ENCODE assay signal across 1 cellular context in the genomic region with DNA sequence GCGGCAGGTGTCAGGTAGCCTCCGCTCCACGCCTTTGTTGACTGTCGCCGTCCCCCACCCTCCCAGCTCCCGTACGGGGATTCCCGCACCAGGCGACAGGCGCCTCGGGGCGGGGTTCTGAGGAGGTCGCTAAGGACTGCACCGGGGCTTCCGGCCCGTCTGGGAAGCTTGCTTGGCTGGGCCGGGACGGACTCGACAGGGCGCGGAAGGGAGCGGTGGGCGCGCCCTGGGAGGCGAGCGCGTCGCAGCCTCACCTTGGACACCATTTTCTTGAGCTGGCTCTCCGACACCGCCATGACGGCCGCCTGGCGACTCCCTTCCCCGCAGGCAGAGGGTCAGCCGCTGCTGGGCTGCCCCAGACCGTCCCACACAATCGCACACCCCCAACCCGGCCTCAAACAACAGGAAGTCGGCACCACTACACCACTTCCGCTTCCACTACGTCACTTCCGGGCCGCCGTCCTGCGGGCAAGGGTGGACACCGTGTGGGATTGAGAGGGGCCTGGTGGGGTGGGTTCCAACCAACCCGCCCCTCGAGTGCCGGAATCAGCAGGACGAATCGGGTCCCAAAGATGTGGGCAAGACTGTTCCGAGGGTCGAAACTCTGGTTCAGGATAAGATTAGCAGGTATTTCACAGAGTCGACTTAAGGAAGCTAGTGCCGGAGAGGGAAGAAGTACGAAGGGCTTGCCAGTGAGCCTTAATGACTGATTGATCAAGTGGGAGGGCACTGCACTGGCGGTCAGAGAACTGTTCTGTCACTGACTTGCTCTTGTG.
A peak's percentile ranks its signal among the peaks of the same experiment; 100 is the strongest.
TF ChIP-seq lines count a peak whose summit lies in the region.

TSS of gene TSG101 (minus strand) at position 422 of the 776 bp plus-strand sequence. CDS start at position 296, 126 bp downstream.

TF ChIP-seq in K562, 482 proteins besides CTCF, POLR2A, EP300 and RAD21 (continued from another document and continues in another):
- TF ChIP-seq, protein P1, sequence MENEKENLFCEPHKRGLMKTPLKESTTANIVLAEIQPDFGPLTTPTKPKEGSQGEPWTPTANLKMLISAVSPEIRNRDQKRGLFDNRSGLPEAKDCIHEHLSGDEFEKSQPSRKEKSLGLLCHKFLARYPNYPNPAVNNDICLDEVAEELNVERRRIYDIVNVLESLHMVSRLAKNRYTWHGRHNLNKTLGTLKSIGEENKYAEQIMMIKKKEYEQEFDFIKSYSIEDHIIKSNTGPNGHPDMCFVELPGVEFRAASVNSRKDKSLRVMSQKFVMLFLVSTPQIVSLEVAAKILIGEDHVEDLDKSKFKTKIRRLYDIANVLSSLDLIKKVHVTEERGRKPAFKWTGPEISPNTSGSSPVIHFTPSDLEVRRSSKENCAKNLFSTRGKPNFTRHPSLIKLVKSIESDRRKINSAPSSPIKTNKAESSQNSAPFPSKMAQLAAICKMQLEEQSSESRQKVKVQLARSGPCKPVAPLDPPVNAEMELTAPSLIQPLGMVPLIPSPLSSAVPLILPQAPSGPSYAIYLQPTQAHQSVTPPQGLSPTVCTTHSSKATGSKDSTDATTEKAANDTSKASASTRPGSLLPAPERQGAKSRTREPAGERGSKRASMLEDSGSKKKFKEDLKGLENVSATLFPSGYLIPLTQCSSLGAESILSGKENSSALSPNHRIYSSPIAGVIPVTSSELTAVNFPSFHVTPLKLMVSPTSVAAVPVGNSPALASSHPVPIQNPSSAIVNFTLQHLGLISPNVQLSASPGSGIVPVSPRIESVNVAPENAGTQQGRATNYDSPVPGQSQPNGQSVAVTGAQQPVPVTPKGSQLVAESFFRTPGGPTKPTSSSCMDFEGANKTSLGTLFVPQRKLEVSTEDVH (IDR thresholded peaks at IDR 0.05; ENCODE audit: low read depth, partially characterized antibody) = peak; percentile 95
- TF ChIP-seq TCF3 (CRISPR knock-in tag; IDR thresholded peaks at IDR 0.05) (no peak; the same call in 1 of the 2 replicates), ZNF395 (CRISPR knock-in tag; IDR thresholded peaks at IDR 0.05) (peak; percentile 87; the same call in 1 of the 2 replicates), DNMT1 (IDR thresholded peaks at IDR 0.05) (no peak), ARHGAP35 (IDR thresholded peaks at IDR 0.05; ENCODE audit: partially characterized antibody) (no peak), CTCFL (IDR thresholded peaks at IDR 0.05; ENCODE audit: borderline replicate concordance, insufficient read depth, low read depth, low read length, poor library complexity, severe bottlenecking) (no peak), MBD2 (IDR thresholded peaks at IDR 0.05; ENCODE audit: borderline replicate concordance, low read depth) (peak; percentile 84), HEY1 (CRISPR knock-in tag; IDR thresholded peaks at IDR 0.05; ENCODE audit: borderline replicate concordance) (no peak), RBFOX2 (IDR thresholded peaks at IDR 0.05; ENCODE audit: low read depth, low read length) (peak; percentile 98), NFE2 (IDR thresholded peaks at IDR 0.05; ENCODE audit: low read depth) (no peak), FOS (IDR thresholded peaks at IDR 0.05; ENCODE audit: extremely low read depth, insufficient read length) (no peak), CREB5 (CRISPR knock-in tag; IDR thresholded peaks at IDR 0.05) (no peak), NFYB (IDR thresholded peaks at IDR 0.05; ENCODE audit: extremely low read depth, insufficient read length) (no peak), IFI16 (CRISPR knock-in tag; IDR thresholded peaks at IDR 0.05) (no peak), KLF6 (CRISPR knock-in tag; IDR thresholded peaks at IDR 0.05; ENCODE audit: borderline replicate concordance) (no peak), KAT7 (CRISPR knock-in tag; IDR thresholded peaks at IDR 0.05; ENCODE audit: borderline replicate concordance) (0 out of 2 replicates have a peak, but pooled peaks have one; percentile 62), BRF1 (IDR thresholded peaks at IDR 0.05; ENCODE audit: borderline replicate concordance, extremely low read depth, insufficient read length) (no peak), ZFP30 (CRISPR knock-in tag; IDR thresholded peaks at IDR 0.05; ENCODE audit: borderline replicate concordance) (no peak), ZKSCAN8 (CRISPR knock-in tag; IDR thresholded peaks at IDR 0.05) (no peak), STAT5A (IDR thresholded peaks at IDR 0.05; ENCODE audit: borderline replicate concordance, low read length) (no peak), PHB2 (IDR thresholded peaks at IDR 0.05; ENCODE audit: low read depth) (no peak), HNRNPUL1 (IDR thresholded peaks at IDR 0.05; ENCODE audit: low read length) (no peak), ELK1 (CRISPR knock-in tag; IDR thresholded peaks at IDR 0.05) (no peak), MEF2A (IDR thresholded peaks at IDR 0.05; ENCODE audit: control insufficient read depth, low read depth, low read length) (no peak), TEAD1 (CRISPR knock-in tag; IDR thresholded peaks at IDR 0.05) (no peak; a peak in 2 of 4 replicates), ZNF347 (CRISPR knock-in tag; IDR thresholded peaks at IDR 0.05; ENCODE audit: low read depth) (no peak), MEF2D (tag; conservative IDR thresholded peaks at IDR 0.05; ENCODE audit: low read depth) (no peak), AFF4 (CRISPR knock-in tag; IDR thresholded peaks at IDR 0.05) (peak; percentile 63; the same call in 1 of the 2 replicates)
- TF ChIP-seq, protein P2, sequence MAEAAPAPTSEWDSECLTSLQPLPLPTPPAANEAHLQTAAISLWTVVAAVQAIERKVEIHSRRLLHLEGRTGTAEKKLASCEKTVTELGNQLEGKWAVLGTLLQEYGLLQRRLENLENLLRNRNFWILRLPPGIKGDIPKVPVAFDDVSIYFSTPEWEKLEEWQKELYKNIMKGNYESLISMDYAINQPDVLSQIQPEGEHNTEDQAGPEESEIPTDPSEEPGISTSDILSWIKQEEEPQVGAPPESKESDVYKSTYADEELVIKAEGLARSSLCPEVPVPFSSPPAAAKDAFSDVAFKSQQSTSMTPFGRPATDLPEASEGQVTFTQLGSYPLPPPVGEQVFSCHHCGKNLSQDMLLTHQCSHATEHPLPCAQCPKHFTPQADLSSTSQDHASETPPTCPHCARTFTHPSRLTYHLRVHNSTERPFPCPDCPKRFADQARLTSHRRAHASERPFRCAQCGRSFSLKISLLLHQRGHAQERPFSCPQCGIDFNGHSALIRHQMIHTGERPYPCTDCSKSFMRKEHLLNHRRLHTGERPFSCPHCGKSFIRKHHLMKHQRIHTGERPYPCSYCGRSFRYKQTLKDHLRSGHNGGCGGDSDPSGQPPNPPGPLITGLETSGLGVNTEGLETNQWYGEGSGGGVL (CRISPR knock-in tag; IDR thresholded peaks at IDR 0.05) = no peak
- TF ChIP-seq, protein P3, sequence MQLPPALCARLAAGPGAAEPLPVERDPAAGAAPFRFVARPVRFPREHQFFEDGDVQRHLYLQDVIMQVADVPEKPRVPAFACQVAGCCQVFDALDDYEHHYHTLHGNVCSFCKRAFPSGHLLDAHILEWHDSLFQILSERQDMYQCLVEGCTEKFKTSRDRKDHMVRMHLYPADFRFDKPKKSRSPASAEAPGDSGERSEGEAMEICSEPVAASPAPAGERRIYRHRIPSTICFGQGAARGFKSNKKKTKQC (CRISPR knock-in tag; IDR thresholded peaks at IDR 0.05) = peak; percentile 48; the same call in 1 of the 2 replicates
- TF ChIP-seq, protein P4, sequence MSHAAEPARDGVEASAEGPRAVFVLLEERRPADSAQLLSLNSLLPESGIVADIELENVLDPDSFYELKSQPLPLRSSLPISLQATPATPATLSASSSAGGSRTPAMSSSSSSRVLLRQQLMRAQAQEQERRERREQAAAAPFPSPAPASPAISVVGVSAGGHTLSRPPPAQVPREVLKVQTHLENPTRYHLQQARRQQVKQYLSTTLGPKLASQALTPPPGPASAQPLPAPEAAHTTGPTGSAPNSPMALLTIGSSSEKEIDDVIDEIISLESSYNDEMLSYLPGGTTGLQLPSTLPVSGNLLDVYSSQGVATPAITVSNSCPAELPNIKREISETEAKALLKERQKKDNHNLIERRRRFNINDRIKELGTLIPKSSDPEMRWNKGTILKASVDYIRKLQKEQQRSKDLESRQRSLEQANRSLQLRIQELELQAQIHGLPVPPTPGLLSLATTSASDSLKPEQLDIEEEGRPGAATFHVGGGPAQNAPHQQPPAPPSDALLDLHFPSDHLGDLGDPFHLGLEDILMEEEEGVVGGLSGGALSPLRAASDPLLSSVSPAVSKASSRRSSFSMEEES (CRISPR knock-in tag; IDR thresholded peaks at IDR 0.05) = no peak
